1 cellular context compared by ENCODE assay signal in the genomic region with DNA sequence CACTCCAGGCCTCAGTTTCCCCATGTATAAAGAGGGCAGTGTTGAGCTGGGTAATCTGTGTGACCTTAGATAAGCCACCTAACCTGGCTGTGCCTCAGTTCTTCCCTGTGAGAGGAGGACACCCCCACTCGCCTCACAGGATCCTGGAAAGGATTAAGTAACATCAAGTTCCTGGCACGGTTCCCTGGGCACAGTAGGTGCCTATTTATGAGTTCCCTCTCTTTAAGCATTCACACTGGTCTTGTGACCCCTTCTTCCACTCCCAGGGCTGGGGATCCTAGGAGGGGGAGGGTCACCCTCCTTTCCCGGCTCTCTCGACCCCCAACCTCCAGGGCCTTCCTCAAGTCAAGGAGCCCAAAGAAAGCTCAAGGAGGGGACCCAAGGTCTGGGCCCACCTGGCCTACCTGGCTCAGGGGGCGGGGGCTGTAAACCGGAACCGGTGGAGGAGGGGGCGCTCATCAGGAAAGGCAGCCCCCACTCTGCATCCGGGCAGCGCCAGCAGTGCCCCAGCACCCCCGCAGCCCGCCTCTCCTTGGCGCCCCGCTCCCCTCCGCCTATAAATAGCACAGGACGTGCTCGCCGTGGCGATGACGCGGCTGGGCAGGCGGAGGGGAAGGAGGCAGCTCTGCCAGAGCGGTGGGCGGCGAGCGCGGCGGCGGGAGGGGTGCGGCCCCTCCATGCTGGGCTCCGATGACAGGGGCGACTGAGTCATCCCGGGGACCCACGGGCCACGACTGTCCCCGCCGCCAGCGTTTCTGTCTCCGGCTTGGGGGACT.
TF ChIP-seq lines count a peak whose summit lies in the region.

No MANE protein-coding gene starts in this region.

TF ChIP-seq in GM23338, 12 proteins besides CTCF, POLR2A, EP300 and RAD21 (continued from another document):
- TF ChIP-seq, protein P1, sequence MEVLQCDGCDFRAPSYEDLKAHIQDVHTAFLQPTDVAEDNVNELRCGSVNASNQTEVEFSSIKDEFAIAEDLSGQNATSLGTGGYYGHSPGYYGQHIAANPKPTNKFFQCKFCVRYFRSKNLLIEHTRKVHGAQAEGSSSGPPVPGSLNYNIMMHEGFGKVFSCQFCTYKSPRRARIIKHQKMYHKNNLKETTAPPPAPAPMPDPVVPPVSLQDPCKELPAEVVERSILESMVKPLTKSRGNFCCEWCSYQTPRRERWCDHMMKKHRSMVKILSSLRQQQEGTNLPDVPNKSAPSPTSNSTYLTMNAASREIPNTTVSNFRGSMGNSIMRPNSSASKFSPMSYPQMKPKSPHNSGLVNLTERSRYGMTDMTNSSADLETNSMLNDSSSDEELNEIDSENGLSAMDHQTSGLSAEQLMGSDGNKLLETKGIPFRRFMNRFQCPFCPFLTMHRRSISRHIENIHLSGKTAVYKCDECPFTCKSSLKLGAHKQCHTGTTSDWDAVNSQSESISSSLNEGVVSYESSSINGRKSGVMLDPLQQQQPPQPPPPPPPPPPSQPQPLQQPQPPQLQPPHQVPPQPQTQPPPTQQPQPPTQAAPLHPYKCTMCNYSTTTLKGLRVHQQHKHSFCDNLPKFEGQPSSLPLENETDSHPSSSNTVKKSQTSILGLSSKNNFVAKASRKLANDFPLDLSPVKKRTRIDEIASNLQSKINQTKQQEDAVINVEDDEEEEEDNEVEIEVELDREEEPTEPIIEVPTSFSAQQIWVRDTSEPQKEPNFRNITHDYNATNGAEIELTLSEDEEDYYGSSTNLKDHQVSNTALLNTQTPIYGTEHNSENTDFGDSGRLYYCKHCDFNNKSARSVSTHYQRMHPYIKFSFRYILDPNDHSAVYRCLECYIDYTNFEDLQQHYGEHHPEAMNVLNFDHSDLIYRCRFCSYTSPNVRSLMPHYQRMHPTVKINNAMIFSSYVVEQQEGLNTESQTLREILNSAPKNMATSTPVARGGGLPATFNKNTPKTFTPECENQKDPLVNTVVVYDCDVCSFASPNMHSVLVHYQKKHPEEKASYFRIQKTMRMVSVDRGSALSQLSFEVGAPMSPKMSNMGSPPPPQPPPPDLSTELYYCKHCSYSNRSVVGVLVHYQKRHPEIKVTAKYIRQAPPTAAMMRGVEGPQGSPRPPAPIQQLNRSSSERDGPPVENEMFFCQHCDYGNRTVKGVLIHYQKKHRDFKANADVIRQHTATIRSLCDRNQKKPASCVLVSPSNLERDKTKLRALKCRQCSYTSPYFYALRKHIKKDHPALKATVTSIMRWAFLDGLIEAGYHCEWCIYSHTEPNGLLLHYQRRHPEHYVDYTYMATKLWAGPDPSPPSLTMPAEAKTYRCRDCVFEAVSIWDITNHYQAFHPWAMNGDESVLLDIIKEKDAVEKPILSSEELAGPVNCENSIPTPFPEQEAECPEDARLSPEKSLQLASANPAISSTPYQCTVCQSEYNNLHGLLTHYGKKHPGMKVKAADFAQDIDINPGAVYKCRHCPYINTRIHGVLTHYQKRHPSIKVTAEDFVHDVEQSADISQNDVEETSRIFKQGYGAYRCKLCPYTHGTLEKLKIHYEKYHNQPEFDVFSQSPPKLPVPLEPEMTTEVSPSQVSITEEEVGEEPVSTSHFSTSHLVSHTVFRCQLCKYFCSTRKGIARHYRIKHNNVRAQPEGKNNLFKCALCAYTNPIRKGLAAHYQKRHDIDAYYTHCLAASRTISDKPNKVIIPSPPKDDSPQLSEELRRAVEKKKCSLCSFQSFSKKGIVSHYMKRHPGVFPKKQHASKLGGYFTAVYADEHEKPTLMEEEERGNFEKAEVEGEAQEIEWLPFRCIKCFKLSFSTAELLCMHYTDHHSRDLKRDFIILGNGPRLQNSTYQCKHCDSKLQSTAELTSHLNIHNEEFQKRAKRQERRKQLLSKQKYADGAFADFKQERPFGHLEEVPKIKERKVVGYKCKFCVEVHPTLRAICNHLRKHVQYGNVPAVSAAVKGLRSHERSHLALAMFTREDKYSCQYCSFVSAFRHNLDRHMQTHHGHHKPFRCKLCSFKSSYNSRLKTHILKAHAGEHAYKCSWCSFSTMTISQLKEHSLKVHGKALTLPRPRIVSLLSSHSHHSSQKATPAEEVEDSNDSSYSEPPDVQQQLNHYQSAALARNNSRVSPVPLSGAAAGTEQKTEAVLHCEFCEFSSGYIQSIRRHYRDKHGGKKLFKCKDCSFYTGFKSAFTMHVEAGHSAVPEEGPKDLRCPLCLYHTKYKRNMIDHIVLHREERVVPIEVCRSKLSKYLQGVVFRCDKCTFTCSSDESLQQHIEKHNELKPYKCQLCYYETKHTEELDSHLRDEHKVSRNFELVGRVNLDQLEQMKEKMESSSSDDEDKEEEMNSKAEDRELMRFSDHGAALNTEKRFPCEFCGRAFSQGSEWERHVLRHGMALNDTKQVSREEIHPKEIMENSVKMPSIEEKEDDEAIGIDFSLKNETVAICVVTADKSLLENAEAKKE (CRISPR knock-in tag; IDR thresholded peaks at IDR 0.05) = no peak
- TF ChIP-seq EZH2phosphoT487 (IDR thresholded peaks at IDR 0.05; ENCODE audit: unreplicated experiment) (no peak), ZNF331 (CRISPR knock-in tag; IDR thresholded peaks at IDR 0.05; ENCODE audit: low read depth) (no peak), EZH2 (IDR thresholded peaks at IDR 0.05; ENCODE audit: low read depth, unreplicated experiment) (no peak), CREB1 (CRISPR knock-in tag; IDR thresholded peaks at IDR 0.05; ENCODE audit: low read depth) (peak; percentile 64), NANOG (IDR thresholded peaks at IDR 0.05; ENCODE audit: borderline replicate concordance) (no peak), STAT1 (IDR thresholded peaks at IDR 0.05; ENCODE audit: unreplicated experiment) (no peak)
- TF ChIP-seq, protein P2, sequence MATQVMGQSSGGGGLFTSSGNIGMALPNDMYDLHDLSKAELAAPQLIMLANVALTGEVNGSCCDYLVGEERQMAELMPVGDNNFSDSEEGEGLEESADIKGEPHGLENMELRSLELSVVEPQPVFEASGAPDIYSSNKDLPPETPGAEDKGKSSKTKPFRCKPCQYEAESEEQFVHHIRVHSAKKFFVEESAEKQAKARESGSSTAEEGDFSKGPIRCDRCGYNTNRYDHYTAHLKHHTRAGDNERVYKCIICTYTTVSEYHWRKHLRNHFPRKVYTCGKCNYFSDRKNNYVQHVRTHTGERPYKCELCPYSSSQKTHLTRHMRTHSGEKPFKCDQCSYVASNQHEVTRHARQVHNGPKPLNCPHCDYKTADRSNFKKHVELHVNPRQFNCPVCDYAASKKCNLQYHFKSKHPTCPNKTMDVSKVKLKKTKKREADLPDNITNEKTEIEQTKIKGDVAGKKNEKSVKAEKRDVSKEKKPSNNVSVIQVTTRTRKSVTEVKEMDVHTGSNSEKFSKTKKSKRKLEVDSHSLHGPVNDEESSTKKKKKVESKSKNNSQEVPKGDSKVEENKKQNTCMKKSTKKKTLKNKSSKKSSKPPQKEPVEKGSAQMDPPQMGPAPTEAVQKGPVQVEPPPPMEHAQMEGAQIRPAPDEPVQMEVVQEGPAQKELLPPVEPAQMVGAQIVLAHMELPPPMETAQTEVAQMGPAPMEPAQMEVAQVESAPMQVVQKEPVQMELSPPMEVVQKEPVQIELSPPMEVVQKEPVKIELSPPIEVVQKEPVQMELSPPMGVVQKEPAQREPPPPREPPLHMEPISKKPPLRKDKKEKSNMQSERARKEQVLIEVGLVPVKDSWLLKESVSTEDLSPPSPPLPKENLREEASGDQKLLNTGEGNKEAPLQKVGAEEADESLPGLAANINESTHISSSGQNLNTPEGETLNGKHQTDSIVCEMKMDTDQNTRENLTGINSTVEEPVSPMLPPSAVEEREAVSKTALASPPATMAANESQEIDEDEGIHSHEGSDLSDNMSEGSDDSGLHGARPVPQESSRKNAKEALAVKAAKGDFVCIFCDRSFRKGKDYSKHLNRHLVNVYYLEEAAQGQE (IDR thresholded peaks at IDR 0.05; ENCODE audit: unreplicated experiment) = no peak
